ENCODE assay signal across 9 cellular contexts in the genomic region with DNA sequence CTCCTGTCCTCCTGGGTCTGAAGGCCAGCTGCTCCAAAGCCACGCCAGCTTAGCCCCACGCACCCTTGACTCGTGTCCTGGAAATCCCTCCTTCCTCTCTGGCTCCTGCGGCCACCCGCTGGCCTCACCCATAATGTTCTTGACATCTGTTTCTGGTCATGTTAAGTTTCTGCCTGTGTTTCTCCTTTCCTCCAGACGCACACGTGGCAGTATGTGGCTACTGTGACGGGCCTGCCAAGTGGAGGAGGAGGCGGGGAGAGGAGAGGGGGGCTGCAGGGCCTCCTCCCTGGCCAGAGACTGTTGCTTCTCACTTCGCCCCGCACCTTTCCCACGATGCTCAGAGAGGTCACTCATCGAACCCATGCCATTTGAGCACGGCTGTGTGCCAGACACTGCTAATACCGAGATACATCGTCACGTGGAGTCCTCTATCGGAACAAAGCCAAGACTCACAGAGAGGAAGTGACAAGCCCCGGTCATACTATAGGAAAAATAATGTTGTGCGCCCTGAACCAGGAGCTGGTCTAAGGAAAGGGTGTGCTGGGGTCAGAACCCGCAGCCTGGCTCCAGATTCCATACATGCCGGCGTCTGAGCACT. TPM values are rescaled to one million over a fixed set of nuclear protein-coding genes. Genes with fewer than 3 reads are reported as not detected.
DNase-seq lines count a peak whose midpoint lies in the region; ATAC-seq and TF ChIP-seq lines count a peak whose summit lies in the region.
"Had no signal": no experiment of that assay in that cellular context is flagged by ENCODE, and none has a peak within 500 bp of the region (broad histone marks: within the 10 kb centered on the region; RNA-seq: fewer than 3 reads in every experiment).

No MANE protein-coding gene starts in this region.

- H3K36me3 Mint-ChIP-seq in activated CD4-positive, alpha-beta T cell treated with anti-CD3 and anti-CD28 coated beads for 36 hours (ENCODE audit: low read depth) = no peaks in the 10 kb centered on the region
- H3K36me3 Mint-ChIP-seq in type B pancreatic cell = peaks cover 4% of the 10 kb centered on the region

- peak overlapping the region; percentile 42 to 79 for H3K27ac ChIP-seq in breast epithelium

- no peaks in the 10 kb centered on the region for H3K9me3 Mint-ChIP-seq in activated CD4-positive, alpha-beta T cell treated with anti-CD3 and anti-CD28 coated beads for 36 hours (ENCODE audit: low read depth)
- H3K9me3 Mint-ChIP-seq in type B pancreatic cell = no peaks in the 10 kb centered on the region

- POLR2A ChIA-PET in activated CD4-positive, alpha-beta T cell treated with anti-CD3 and anti-CD28 coated beads for 36 hours (lab: Charles Lee) = no interaction called here

- DNase-seq in activated CD4-positive, alpha-beta T cell treated with anti-CD3 and anti-CD28 coated beads for 36 hours = peak; percentile 17
- DNase-seq in activated CD4-positive, alpha-beta T cell treated with anti-CD3 and anti-CD28 coated beads, Interleukin-2, amount 50 U/mL, for 48 hours = no peak
- peak; percentile 51 to 58 for DNase-seq in breast epithelium (ENCODE audit: low spot score in 2 of 2)
- DNase-seq in lung microvascular endothelial cell (ENCODE audit: low read depth in 2 of 2) = peak; percentile 82 to 95
- no peak for DNase-seq in type B pancreatic cell (ENCODE audit: extremely low spot score, unreplicated experiment)
- no peak for DNase-seq in NCI-H1694 treated with DMSO at 0.1 percent for 48 hours (lab: John Stamatoyannopoulos, UW)
- DNase-seq in NCI-H2227 treated with DMSO at 0.1 percent for 48 hours (lab: John Stamatoyannopoulos, UW) = no peak

- H3K9me3 ChIP-seq in breast epithelium = no peaks in the 10 kb centered on the region

- TF ChIP-seq CTCF in breast epithelium (IDR thresholded peaks at IDR 0.05) = no peak
- no peak for TF ChIP-seq CTCF in type B pancreatic cell (conservative IDR thresholded peaks at IDR 0.05)

- H3K36me3 ChIP-seq in breast epithelium = no peaks in the 10 kb centered on the region

- no peaks in the 10 kb centered on the region for H3K27me3 ChIP-seq in breast epithelium

- no peak overlapping the region for H3K4me3 Mint-ChIP-seq in activated CD4-positive, alpha-beta T cell treated with anti-CD3 and anti-CD28 coated beads for 36 hours
- peak overlapping the region; percentile 19 for H3K4me3 Mint-ChIP-seq in type B pancreatic cell

- intact Hi-C loops in activated CD4-positive, alpha-beta T cell treated with anti-CD3 and anti-CD28 coated beads for 36 hours (cut with DNase I, micrococcal nuclease) = no loop called here
- intact Hi-C loops in breast epithelium (cut with DNase I; ENCODE audit: low total_unique reads) = no loop called here

- peaks cover 12% of the 10 kb centered on the region for H3K4me1 Mint-ChIP-seq in activated CD4-positive, alpha-beta T cell treated with anti-CD3 and anti-CD28 coated beads for 36 hours
- H3K4me1 Mint-ChIP-seq in type B pancreatic cell (ENCODE audit: unreplicated experiment) = peaks cover 29% of the 10 kb centered on the region

- CTCF ChIA-PET in activated CD4-positive, alpha-beta T cell treated with anti-CD3 and anti-CD28 coated beads for 36 hours (lab: Charles Lee) = interaction anchor here (0.5 to 1.0 kb wide), 3 partner anchors 14 to 131 kb away, joined by 3 read pairs; no protein-coding TSS in a partner anchor

- H3K4me3 ChIP-seq in breast epithelium = peak overlapping the region in 1 of 3 donors; percentile 57

- ATAC-seq in activated CD4-positive, alpha-beta T cell treated with anti-CD3 and anti-CD28 coated beads for 36 hours = peak; percentile 78
- ATAC-seq in HG03175 (IDR thresholded peaks at IDR 0.05; ENCODE audit: unreplicated experiment) = no peak
- ATAC-seq: Panc1 had no signal

- H3K27ac Mint-ChIP-seq in activated CD4-positive, alpha-beta T cell treated with anti-CD3 and anti-CD28 coated beads for 36 hours = no peak overlapping the region
- no peak overlapping the region for H3K27ac Mint-ChIP-seq in type B pancreatic cell

- H3K27me3 Mint-ChIP-seq in activated CD4-positive, alpha-beta T cell treated with anti-CD3 and anti-CD28 coated beads for 36 hours = no peaks in the 10 kb centered on the region
- peaks cover 18% of the 10 kb centered on the region for H3K27me3 Mint-ChIP-seq in type B pancreatic cell

- no peak for TF ChIP-seq POLR2A in breast epithelium (IDR thresholded peaks at IDR 0.05)

- H3K4me1 ChIP-seq in breast epithelium = peaks cover 25 to 32% of the 10 kb centered on the region in 2 donors

RNA-seq across cellular contexts. Expression of a gene that starts 11.5 kb away (rescaled TPM):
- total RNA-seq in activated CD4-positive, alpha-beta T cell treated with anti-CD3 and anti-CD28 coated beads for 36 hours = 1 to 10 TPM; 8.4 to 8.7 TPM
- total RNA-seq in breast epithelium = 1 to 10 TPM; 2.2 to 3.6 (median 3.5) TPM
- total RNA-seq in lung microvascular endothelial cell = 0.99 and 4.6 TPM in 2 replicates
- 23.2 and 26.2 TPM in 2 replicates for total RNA-seq in type B pancreatic cell (ENCODE audit: low replicate concordance)

RNA-seq across cellular contexts. Expression of a gene that starts 26.8 kb away (rescaled TPM):
- total RNA-seq in activated CD4-positive, alpha-beta T cell treated with anti-CD3 and anti-CD28 coated beads for 36 hours = 100 to 1,000 TPM; 204 to 231 TPM
- total RNA-seq in breast epithelium (1 to 10 TPM in 1 of 3 donors, under 1 TPM in 2; 0.15 to 1.3 (median 0.98) TPM), lung microvascular endothelial cell (not detected in 2 replicates), type B pancreatic cell (ENCODE audit: low replicate concordance) (0.12 and 0.68 TPM in 2 replicates)

RNA-seq across cellular contexts. Expression of a gene that starts 35.7 kb away (rescaled TPM):
- 10 to 100 TPM; 14.8 to 15.6 TPM for total RNA-seq in activated CD4-positive, alpha-beta T cell treated with anti-CD3 and anti-CD28 coated beads for 36 hours
- total RNA-seq in breast epithelium (not detected), lung microvascular endothelial cell (not detected in 2 replicates), type B pancreatic cell (ENCODE audit: low replicate concordance) (2.4 and 3.4 TPM in 2 replicates)

Comparison
In these comparisons a context has a peak if more than half of its experiments do, and no peak if none do; other contexts are left out.
1. DNase-seq: peak in activated CD4-positive, alpha-beta T cell treated with anti-CD3 and anti-CD28 coated beads for 36 hours (single experiment), breast epithelium (2 of 2) and lung microvascular endothelial cell (2 of 2); none in activated CD4-positive, alpha-beta T cell treated with anti-CD3 and anti-CD28 coated beads, Interleukin-2, amount 50 U/mL, for 48 hours (0 of 2), type B pancreatic cell (single experiment), NCI-H1694 treated with DMSO at 0.1 percent for 48 hours (single experiment) and NCI-H2227 treated with DMSO at 0.1 percent for 48 hours (single experiment).
2. RNA of a gene that starts 26.8 kb away (total RNA-seq): 204 to 231 TPM in activated CD4-positive, alpha-beta T cell treated with anti-CD3 and anti-CD28 coated beads for 36 hours; 0.15 to 1.3 TPM in breast epithelium, 0.12 to 0.68 TPM in type B pancreatic cell and not detected in lung microvascular endothelial cell; every median in the first group is over 10 times any median in the second.